Comparison of ENCODE assay signal across 8 cellular contexts in genomic region chr4:8228319-8229250, GRCh38. TPM values are rescaled to one million over a fixed set of nuclear protein-coding genes. Genes with fewer than 3 reads are reported as not detected.
DNase-seq lines count a peak whose midpoint lies in the region; ATAC-seq and TF ChIP-seq lines count a peak whose summit lies in the region.

No MANE protein-coding gene starts in this region.

- no peak for TF ChIP-seq EP300 in Ishikawa (IDR thresholded peaks at IDR 0.05; ENCODE audit: borderline replicate concordance)

- H3K9me3 Mint-ChIP-seq in stimulated activated memory B cell treated with anti-CD40 and anti-IgM and Interleukin-4, amounts not matched to agents 10 μg/mL and 1 μg/mL and 100 μg/mL, for 72 hours: no peaks in the 10 kb centered on the region

- DNase-seq in DMS79 (lab: John Stamatoyannopoulos, UW) (peak; percentile 4), cerebellum (ENCODE audit: low spot score) (peak; percentile 47), mucosa of gallbladder (ENCODE audit: low spot score) (peak; percentile 92), GM19240 (ENCODE audit: insufficient read length, low spot score) (no peak)
- DNase-seq in activated CD4-positive, alpha-beta T cell treated with anti-CD3 and anti-CD28 coated beads for 24 hours (ENCODE audit: low read depth in 2 of 2): peak; percentile 60 to 63

- peak overlapping the region; percentile 87 for H3K27ac Mint-ChIP-seq in stimulated activated memory B cell treated with anti-CD40 and anti-IgM and Interleukin-4, amounts not matched to agents 10 μg/mL and 1 μg/mL and 100 μg/mL, for 72 hours

- H3K27me3 Mint-ChIP-seq in stimulated activated memory B cell treated with anti-CD40 and anti-IgM and Interleukin-4, amounts not matched to agents 10 μg/mL and 1 μg/mL and 100 μg/mL, for 72 hours: no peaks in the 10 kb centered on the region

- TF ChIP-seq RAD21 in Ishikawa (IDR thresholded peaks at IDR 0.05; ENCODE audit: low read depth): no peak

- peak; percentile 73 for ATAC-seq in GM21529 (IDR thresholded peaks at IDR 0.05; ENCODE audit: unreplicated experiment)
- ATAC-seq in stimulated activated memory B cell treated with anti-CD40 and anti-IgM and Interleukin-4, amounts not matched to agents 10 μg/mL and 1 μg/mL and 100 μg/mL, for 72 hours: peak; percentile 88

- peaks cover 41% of the 10 kb centered on the region for H3K36me3 Mint-ChIP-seq in stimulated activated memory B cell treated with anti-CD40 and anti-IgM and Interleukin-4, amounts not matched to agents 10 μg/mL and 1 μg/mL and 100 μg/mL, for 72 hours

- H3K4me3 Mint-ChIP-seq in stimulated activated memory B cell treated with anti-CD40 and anti-IgM and Interleukin-4, amounts not matched to agents 10 μg/mL and 1 μg/mL and 100 μg/mL, for 72 hours: peak overlapping the region; percentile 67

- H3K4me1 Mint-ChIP-seq in stimulated activated memory B cell treated with anti-CD40 and anti-IgM and Interleukin-4, amounts not matched to agents 10 μg/mL and 1 μg/mL and 100 μg/mL, for 72 hours: peaks cover 34% of the 10 kb centered on the region

TF ChIP-seq in Ishikawa, 13 proteins besides CTCF, POLR2A, EP300 and RAD21:
- no peak for TF ChIP-seq CREB1 (IDR thresholded peaks at IDR 0.05; ENCODE audit: low read depth)
- TF ChIP-seq REST (IDR thresholded peaks at IDR 0.05; ENCODE audit: low read depth): no peak
- TF ChIP-seq, protein P1, sequence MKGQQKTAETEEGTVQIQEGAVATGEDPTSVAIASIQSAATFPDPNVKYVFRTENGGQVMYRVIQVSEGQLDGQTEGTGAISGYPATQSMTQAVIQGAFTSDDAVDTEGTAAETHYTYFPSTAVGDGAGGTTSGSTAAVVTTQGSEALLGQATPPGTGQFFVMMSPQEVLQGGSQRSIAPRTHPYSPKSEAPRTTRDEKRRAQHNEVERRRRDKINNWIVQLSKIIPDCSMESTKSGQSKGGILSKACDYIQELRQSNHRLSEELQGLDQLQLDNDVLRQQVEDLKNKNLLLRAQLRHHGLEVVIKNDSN (IDR thresholded peaks at IDR 0.05): peak; percentile 42; the same call in 1 of the 2 replicates
- TF ChIP-seq MAX (IDR thresholded peaks at IDR 0.05): peak; percentile 43

RNA-seq across cellular contexts. Expression of gene SH3TC1, which starts 29.5 kb away (rescaled TPM):
- total RNA-seq in cerebellum (5.6 TPM), mucosa of gallbladder (50.9 TPM)

RNA-seq across cellular contexts. Expression of gene HTRA3, which starts 41.0 kb away (rescaled TPM):
- 2.4 TPM for total RNA-seq in cerebellum
- total RNA-seq in mucosa of gallbladder: 20.3 TPM
